In the genomic region with DNA sequence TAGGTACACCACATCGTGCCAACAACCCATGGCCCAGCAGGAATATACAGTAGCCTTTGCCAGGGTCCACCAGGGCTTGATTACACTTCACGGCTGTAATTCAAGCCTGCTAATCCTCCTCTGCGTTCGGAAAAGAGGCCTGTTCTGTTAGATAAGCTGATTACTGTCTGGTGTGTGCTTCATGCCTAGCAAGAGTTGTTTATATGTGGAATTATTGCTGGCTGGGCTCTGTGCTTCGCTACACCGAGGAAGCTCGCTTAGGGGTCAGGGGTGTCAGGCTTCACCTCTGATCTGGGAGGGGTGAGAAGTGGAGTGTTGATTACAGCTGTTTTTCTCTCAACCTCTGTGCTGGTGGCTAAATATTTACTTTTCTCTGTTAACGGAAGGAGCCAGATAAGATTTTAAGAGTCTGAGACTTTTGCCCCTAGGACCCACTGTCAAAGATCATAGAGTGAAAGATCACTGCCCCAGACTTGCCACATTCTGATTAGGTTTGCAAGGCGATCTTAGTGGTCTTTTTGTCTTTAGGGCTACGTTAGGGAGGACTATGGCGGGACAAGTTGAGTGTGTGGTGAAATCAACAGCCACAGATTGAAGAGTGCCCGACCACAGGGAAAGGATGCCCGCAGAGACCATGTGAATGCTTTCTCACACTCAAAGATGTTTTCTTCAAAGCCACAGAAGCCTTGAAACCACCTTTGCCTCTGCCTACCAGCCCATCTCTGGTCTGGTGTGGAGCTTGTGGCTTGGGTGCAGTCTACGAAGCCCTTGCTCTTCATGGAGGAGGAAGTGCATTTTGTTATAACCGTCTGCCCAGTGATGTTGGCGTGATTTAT, we compare ENCODE assay signal across 9 cellular contexts.
DNase-seq lines count a peak whose midpoint lies in the region; ATAC-seq and TF ChIP-seq lines count a peak whose summit lies in the region.
"Had no signal": no experiment of that assay in that cellular context is flagged by ENCODE, and none has a peak within 500 bp of the region (broad histone marks: within the 10 kb centered on the region; RNA-seq: fewer than 3 reads in every experiment).

No MANE protein-coding gene starts in this region.

- H2BK15ac ChIP-seq in mesendoderm (replicated peaks; ENCODE audit: low read depth) = no peak overlapping the region

- H3K4me3 ChIP-seq in WERI-Rb-1 (ENCODE audit: low read depth, low read length) (no peak overlapping the region; the same call in 1 of the 2 replicates), mesendoderm (ENCODE audit: low read length) (no peak overlapping the region), urinary bladder (ENCODE audit: low read depth, low read length) (no peak overlapping the region), ascending aorta (no peak overlapping the region)

- H3K23ac ChIP-seq in mesendoderm (ENCODE audit: low read length) = no peak overlapping the region

- peaks cover 7% of the 10 kb centered on the region for H3K79me1 ChIP-seq in mesendoderm (ENCODE audit: low read length)

- peak overlapping the region; percentile 39 for H3K27ac ChIP-seq in WERI-Rb-1
- H3K27ac ChIP-seq in mesendoderm (ENCODE audit: low read depth, low read length) = peak overlapping the region; percentile 22
- H3K27ac ChIP-seq in urinary bladder (ENCODE audit: low read depth) = peak overlapping the region; percentile 7
- H3K27ac ChIP-seq in ascending aorta = no peak overlapping the region

- H2AK5ac ChIP-seq in mesendoderm (ENCODE audit: low read length) = no peak overlapping the region

- no peaks in the 10 kb centered on the region for H3K79me2 ChIP-seq in mesendoderm (ENCODE audit: control insufficient read depth, insufficient read depth, low read length)

- H4K5ac ChIP-seq in mesendoderm (ENCODE audit: low read length) = no peak overlapping the region

- H3K36me3 ChIP-seq in WERI-Rb-1 (no peaks in the 10 kb centered on the region), mesendoderm (ENCODE audit: control insufficient read depth, insufficient read depth, low read length) (no peaks in the 10 kb centered on the region), urinary bladder (ENCODE audit: insufficient read depth) (no peaks in the 10 kb centered on the region), ascending aorta (no peaks in the 10 kb centered on the region)

- no peak for ATAC-seq in HG03521 (IDR thresholded peaks at IDR 0.05; ENCODE audit: unreplicated experiment)

- H3K4ac ChIP-seq in mesendoderm (ENCODE audit: low read depth, low read length) = peak overlapping the region; percentile 37

- no peak overlapping the region for H3K9ac ChIP-seq in mesendoderm (ENCODE audit: low read length)

- intact Hi-C loops in ascending aorta (cut with DNase I) = loop anchor here (5.0 kb wide), 1 partner anchor 53 kb away; no protein-coding TSS in a partner anchor

- H3K4me1 ChIP-seq in mesendoderm (ENCODE audit: control insufficient read depth, low read depth, low read length) (peaks cover 27% of the 10 kb centered on the region), urinary bladder (ENCODE audit: insufficient read depth) (peaks cover 3% of the 10 kb centered on the region), ascending aorta (peaks cover 0 to 32% of the 10 kb centered on the region in 2 donors)

- H2BK120ac ChIP-seq in mesendoderm (ENCODE audit: low read depth, low read length) = no peak overlapping the region

- H3K27me3 ChIP-seq in WERI-Rb-1 (ENCODE audit: insufficient read depth, low read depth, severe bottlenecking) (no peaks in the 10 kb centered on the region), mesendoderm (ENCODE audit: insufficient read depth, low read length, poor library complexity) (no peaks in the 10 kb centered on the region), ascending aorta (no peaks in the 10 kb centered on the region)

- no peak overlapping the region for H3K4me2 ChIP-seq in mesendoderm (ENCODE audit: low read length)

- no CpG with 5 or more reads among the region's 16 CpGs for WGBS in mesendoderm (ENCODE audit: extremely low coverage, insufficient coverage, low lambda C conversion rate)
- 49% methylated on average over 16 of the region's 16 CpGs for WGBS in urinary bladder

- no peak overlapping the region for H2BK5ac ChIP-seq in mesendoderm (ENCODE audit: low read length)

- no peak overlapping the region for H4K8ac ChIP-seq in mesendoderm (ENCODE audit: low read depth, low read length)

- peak; percentile 49 for DNase-seq in NCI-H510A treated with DMSO at 0.1 percent for 48 hours (lab: John Stamatoyannopoulos, UW)
- DNase-seq in NCI-H510A (lab: John Stamatoyannopoulos, UW) = no peak
- DNase-seq in WERI-Rb-1 = peak; percentile 81
- DNase-seq in mesendoderm = peak; percentile 90
- no peak for DNase-seq in GM10266 (ENCODE audit: extremely low spot score)
- DNase-seq in ascending aorta (ENCODE audit: low spot score in 2 of 2) = no peak
- DNase-seq: stimulated activated CD4-positive, alpha-beta T cell treated with anti-CD3 and anti-CD28 coated beads, Interleukin-12 subunit alpha, Interleukin-12 subunit beta, amount 100 ng/mL, for 4 hours had no signal

- H3K9me3 ChIP-seq in WERI-Rb-1 (ENCODE audit: severe bottlenecking) (no peaks in the 10 kb centered on the region), ascending aorta (no peaks in the 10 kb centered on the region)

- no peak for TF ChIP-seq CTCF in WERI-Rb-1 (IDR thresholded peaks at IDR 0.05; ENCODE audit: low read depth, low read length)
- TF ChIP-seq CTCF in GM10266 (IDR thresholded peaks at IDR 0.05; ENCODE audit: control insufficient read depth, insufficient read depth, low read depth, missing control alignments) = no peak
- TF ChIP-seq CTCF in ascending aorta (IDR thresholded peaks at IDR 0.05) = no peak

- peak overlapping the region; percentile 51 for H3K18ac ChIP-seq in mesendoderm (ENCODE audit: low read length)

- peak overlapping the region; percentile 59 for H3K56ac ChIP-seq in mesendoderm (ENCODE audit: low read length)

Comparison
In these comparisons a context has a peak if more than half of its experiments do, and no peak if none do; other contexts are left out.
1. DNase-seq: peak in NCI-H510A treated with DMSO at 0.1 percent for 48 hours (single experiment), WERI-Rb-1 (single experiment) and mesendoderm (single experiment); none in NCI-H510A (single experiment), GM10266 (single experiment) and ascending aorta (0 of 2).
2. H3K27ac ChIP-seq: peak in WERI-Rb-1 (single experiment), mesendoderm (single experiment) and urinary bladder (single experiment); none in ascending aorta (0 of 2).